Comparison of ENCODE assay signal across 22 cellular contexts in genomic region chr6:5127106-5127687, GRCh38. TPM values are rescaled to one million over a fixed set of nuclear protein-coding genes. Genes with fewer than 3 reads are reported as not detected.
"Had no signal": no experiment of that assay in that cellular context is flagged by ENCODE, and none has a peak within 500 bp of the region (broad histone marks: within the 10 kb centered on the region; RNA-seq: fewer than 3 reads in every experiment).

No MANE protein-coding gene starts in this region.

- H3K27ac ChIP-seq: KMS-11, SJSA1, SK-N-MC had no signal

- H3K4me2 ChIP-seq: KMS-11 had no signal

- DNase-seq: Kasumi-1, MM.1S, NCI-H1092 treated with DMSO at 0.1 percent for 48 hours, NCI-H1436, NCI-H187, NCI-H2029, NCI-H2081 treated with DMSO at 0.1 percent for 48 hours, NCI-H2171, NCI-H226, NCI-H446, NCI-H510A, NCI-H524 treated with DMSO at 0.1 percent for 48 hours, NCI-H69, NCI-H774, Right ventricle myocardium superior, RPMI8226, SIG-M5 had no signal

- H3K36me3 ChIP-seq: SJSA1 had no signal

- H3K4me3 ChIP-seq: SJSA1, SK-N-MC had no signal

- H3K27me3 ChIP-seq: SJSA1 had no signal

- FAIRE-seq: RCC 7860 had no signal

- H3K9ac ChIP-seq: KMS-11 had no signal

- H3K9me3 ChIP-seq: SJSA1 had no signal

RNA-seq across cellular contexts. Expression of gene PPP1R3G, which starts 42.1 kb away (rescaled TPM):
- total RNA-seq: HT1080 had no signal
